In genomic region chr2:119809329-119810038, GRCh38 we compare ENCODE assay signal across 13 cellular contexts. TPM values are rescaled to one million over a fixed set of nuclear protein-coding genes. Genes with fewer than 3 reads are reported as not detected.
A peak's percentile ranks its signal among the peaks of the same experiment; 100 is the strongest.
DNase-seq lines count a peak whose midpoint lies in the region; ATAC-seq and TF ChIP-seq lines count a peak whose summit lies in the region.
"Had no signal": no experiment of that assay in that cellular context is flagged by ENCODE, and none has a peak within 500 bp of the region (broad histone marks: within the 10 kb centered on the region; RNA-seq: fewer than 3 reads in every experiment).

No MANE protein-coding gene starts in this region.

- in situ Hi-C loops in astrocyte of the cerebellum (cut with HindIII; ENCODE audit: low sequenced_read_pairs) = loop anchor here (5.0 kb wide), 1 partner anchor 67 kb away; no protein-coding TSS in a partner anchor

- H3K27ac Mint-ChIP-seq in progenitor cell of endocrine pancreas = no peak overlapping the region
- H3K27ac Mint-ChIP-seq: activated CD4-positive, alpha-beta memory T cell treated with anti-CD3 and anti-CD28 coated beads for 36 hours had no signal

- H3K4me3 Mint-ChIP-seq in progenitor cell of endocrine pancreas (ENCODE audit: low read depth) = no peak overlapping the region
- H3K4me3 Mint-ChIP-seq: activated CD4-positive, alpha-beta memory T cell treated with anti-CD3 and anti-CD28 coated beads for 36 hours had no signal

- no peak for TF ChIP-seq CTCF in AG04449 (IDR thresholded peaks at IDR 0.05; ENCODE audit: insufficient read depth, low read length, missing control alignments)
- no peak for TF ChIP-seq CTCF in astrocyte of the cerebellum (IDR thresholded peaks at IDR 0.05; ENCODE audit: low read depth, low read length, missing control alignments)
- TF ChIP-seq CTCF in progenitor cell of endocrine pancreas (IDR thresholded peaks at IDR 0.05; ENCODE audit: unreplicated experiment) = no peak

- WGBS in right cardiac atrium = 21% methylated on average over 6 of the region's 6 CpGs

- DNase-seq in AG04449 (ENCODE audit: low read depth, low spot score) (peak; percentile 7), HT1080 (ENCODE audit: low read depth) (peak; percentile 10), astrocyte of the cerebellum (ENCODE audit: low read depth) (peak; percentile 40), right cardiac atrium (peak in 1 of 3 donors; percentile 37), NCI-H526 treated with DMSO at 0.1 percent for 48 hours (lab: John Stamatoyannopoulos, UW) (no peak), NCI-H1930 (lab: John Stamatoyannopoulos, UW) (no peak), progenitor cell of endocrine pancreas (ENCODE audit: low spot score, unreplicated experiment) (no peak), NCI-H2081 (lab: John Stamatoyannopoulos, UW) (no peak)
- DNase-seq: activated CD4-positive, alpha-beta memory T cell treated with anti-CD3 and anti-CD28 coated beads for 36 hours; amniotic stem cell; NCI-H1048; stimulated activated CD4-positive, alpha-beta T cell treated with anti-CD3 and anti-CD28 coated beads, Interleukin-1b, Interleukin-23, amount 100 ng/mL, for 48 hours; substantia nigra had no signal

- CTCF ChIA-PET in AG04449 (lab: Yijun Ruan, JAX) = interaction anchor here (1.2 kb wide), 1 partner anchor 15 kb away, joined by 4 read pairs; no protein-coding TSS in a partner anchor

- H3K9me3 ChIP-seq in right cardiac atrium (ENCODE audit: control insufficient read depth, low read length) = no peaks in the 10 kb centered on the region

- H3K4me3 ChIP-seq in AG04449 (ENCODE audit: low read depth, low read length) (no peak overlapping the region), astrocyte of the cerebellum (ENCODE audit: low read depth, low read length) (no peak overlapping the region), right cardiac atrium (ENCODE audit: low read length) (no peak overlapping the region)

- POLR2A ChIA-PET in AG04449 (lab: Yijun Ruan, JAX) = no interaction called here

- ATAC-seq in right cardiac atrium = peak; percentile 86

- peaks cover 27% of the 10 kb centered on the region for H3K4me1 Mint-ChIP-seq in progenitor cell of endocrine pancreas (ENCODE audit: low read depth)

- peaks cover 33% of the 10 kb centered on the region for H3K36me3 Mint-ChIP-seq in progenitor cell of endocrine pancreas (ENCODE audit: insufficient read depth)

- H3K9me3 Mint-ChIP-seq in progenitor cell of endocrine pancreas (ENCODE audit: low read depth) = peaks cover 20% of the 10 kb centered on the region

- intact Hi-C loops in right cardiac atrium (cut with DNase I) = no loop called here

- no peak overlapping the region for H3K27ac ChIP-seq in right cardiac atrium (ENCODE audit: low read length)

- H3K4me1 ChIP-seq in right cardiac atrium (ENCODE audit: control insufficient read depth, insufficient read depth, low read length) = peaks cover 1% of the 10 kb centered on the region

- H3K27me3 Mint-ChIP-seq in progenitor cell of endocrine pancreas = no peaks in the 10 kb centered on the region
- H3K27me3 Mint-ChIP-seq: activated CD4-positive, alpha-beta memory T cell treated with anti-CD3 and anti-CD28 coated beads for 36 hours had no signal

- no peaks in the 10 kb centered on the region for H3K27me3 ChIP-seq in right cardiac atrium (ENCODE audit: control insufficient read depth, insufficient read depth)

RNA-seq across cellular contexts. Expression of gene PTPN4, which starts 49.8 kb away (rescaled TPM):
- 12.9 and 13.3 TPM in 2 replicates for total RNA-seq in HT1080 (2014; rRNA removed; shearing (Covaris generic))
- 5.3 and 6.3 TPM in 2 replicates for polyA plus RNA-seq in HT1080 (2015; cell fraction: cytosol; rRNA removed)
- polyA plus RNA-seq in HT1080 (2015; cell fraction: nucleus; rRNA removed) = 7.6 and 14.5 TPM in 2 replicates
- total RNA-seq in right cardiac atrium = 10 to 100 TPM; 28.4 to 42.6 (median 38.7) TPM
- polyA plus RNA-seq in right cardiac atrium = 6.5 TPM
- 54.2 and 59.1 TPM in 2 replicates for total RNA-seq in progenitor cell of endocrine pancreas

Comparison
In these comparisons a context has a peak if more than half of its experiments do, and no peak if none do; other contexts are left out.
1. DNase-seq: peak in AG04449 (single experiment), HT1080 (single experiment) and astrocyte of the cerebellum (single experiment); none in NCI-H526 treated with DMSO at 0.1 percent for 48 hours (single experiment), NCI-H1930 (0 of 2), progenitor cell of endocrine pancreas (single experiment) and NCI-H2081 (0 of 2).